In the genomic region with DNA sequence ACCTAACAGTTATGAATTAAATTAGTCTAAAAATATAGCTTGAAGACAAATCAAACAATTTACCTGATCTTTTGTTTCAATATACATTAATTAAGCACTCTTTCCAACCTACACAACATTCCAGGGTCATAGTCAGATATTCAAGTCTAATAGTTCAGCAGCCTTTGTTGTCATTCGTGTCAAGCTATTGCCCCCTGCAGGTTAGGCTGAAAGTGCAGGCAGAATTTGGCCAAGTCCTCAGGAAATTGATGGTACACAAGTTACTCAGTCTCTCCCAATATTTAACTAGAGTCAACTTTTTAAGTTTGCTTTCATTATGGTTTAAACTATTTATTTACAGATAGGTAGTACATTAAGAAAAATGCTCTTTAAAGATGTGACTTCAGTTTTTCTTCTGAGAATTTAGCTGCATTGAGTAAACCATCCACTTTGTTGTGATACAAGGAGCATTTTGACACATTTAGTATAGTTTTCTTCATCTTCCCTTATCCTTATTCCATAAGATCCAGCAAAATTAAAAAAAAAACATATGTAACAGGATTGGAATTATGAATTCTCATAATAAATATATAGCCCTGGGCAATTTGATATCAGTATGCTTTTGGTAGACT, we compare ENCODE assay signal across 8 cellular contexts.
DNase-seq lines count a peak whose midpoint lies in the region; ATAC-seq and TF ChIP-seq lines count a peak whose summit lies in the region.

No MANE protein-coding gene starts in this region.

- peak; percentile 51 for ATAC-seq in HG03039 (IDR thresholded peaks at IDR 0.05; ENCODE audit: unreplicated experiment)

- no peak for TF ChIP-seq POLR2A in lower leg skin (IDR thresholded peaks at IDR 0.05)

- WGBS in lower leg skin, 2 donors, result 0 to 2% methylated on average over 1 of the region's 1 CpG

- H3K4me1 ChIP-seq in colonic mucosa, result no peaks in the 10 kb centered on the region

- H3K4me3 ChIP-seq in colonic mucosa (no peak overlapping the region), lower leg skin (ENCODE audit: low read depth, poor library complexity, severe bottlenecking) (no peak overlapping the region)

- H3K9ac ChIP-seq in colonic mucosa (ENCODE audit: low read depth in 2 of 2, low read length in 2 of 2), result no peak overlapping the region

- DNase-seq in activated gamma-delta T cell treated with Interleukin-2 at 50 U/mL for 16 hours, result peak; percentile 66
- DNase-seq in activated gamma-delta T cell (lab: John Stamatoyannopoulos, UW), result no peak
- DNase-seq in NCI-H345 (lab: John Stamatoyannopoulos, UW), result peak; percentile 78
- DNase-seq in activated CD4-positive, alpha-beta T cell treated with anti-CD3 and anti-CD28 coated beads for 1 hour, result peak; percentile 55
- peak; percentile 74 for DNase-seq in colonic mucosa
- DNase-seq in lower leg skin (ENCODE audit: low spot score in 2 of 2), result peak; percentile 71 to 91
- peak; percentile 52 for DNase-seq in stimulated activated CD8-positive, alpha-beta memory T cell treated with anti-CD3 and anti-CD28 coated beads, Interleukin-4, amount 100 ng/mL, for 24 hours (ENCODE audit: low read depth)

- no peaks in the 10 kb centered on the region for H3K36me3 ChIP-seq in colonic mucosa

- H3K9me3 ChIP-seq in colonic mucosa, result no peaks in the 10 kb centered on the region

- peaks cover 41% of the 10 kb centered on the region for H3K27me3 ChIP-seq in colonic mucosa

- TF ChIP-seq CTCF in colonic mucosa (IDR thresholded peaks at IDR 0.05) (peak; percentile 85), lower leg skin (IDR thresholded peaks at IDR 0.05) (peak in 2 of 3 donors; percentile 17 to 75)

- intact Hi-C loops in colonic mucosa (cut with DNase I) (loop anchor here (5.0 to 10.0 kb wide), 2 partner anchors 526 to 1084 kb away; no protein-coding TSS in a partner anchor), lower leg skin (cut with DNase I; ENCODE audit: low total_unique reads) (no loop called here)

- H3K27ac ChIP-seq in colonic mucosa, result no peak overlapping the region
